In the genomic region with DNA sequence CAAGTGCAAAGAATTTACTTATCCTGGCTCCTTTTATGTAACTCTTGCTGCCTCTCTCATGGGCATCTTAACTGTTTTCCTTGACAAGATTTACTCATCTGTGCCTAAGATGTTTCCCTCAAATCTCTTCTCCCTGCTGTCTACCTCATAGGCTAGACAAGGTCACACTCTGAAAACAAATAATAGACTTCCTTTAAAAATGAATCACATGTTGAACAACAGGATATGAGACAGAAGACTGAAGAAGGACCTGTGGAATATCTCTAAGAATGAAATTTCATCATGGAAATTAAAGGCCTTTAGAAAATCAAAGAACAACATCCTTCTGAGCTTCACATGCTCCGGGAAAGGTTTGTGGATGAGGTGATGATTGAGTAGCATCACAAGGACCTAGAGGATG, we compare ENCODE assay signal across 19 cellular contexts. TPM values are rescaled to one million over a fixed set of nuclear protein-coding genes. Genes with fewer than 3 reads are reported as not detected.
DNase-seq lines count a peak whose midpoint lies in the region; FAIRE-seq lines count a peak whose summit lies in the region.
"Had no signal": no experiment of that assay in that cellular context is flagged by ENCODE, and none has a peak within 500 bp of the region (broad histone marks: within the 10 kb centered on the region; RNA-seq: fewer than 3 reads in every experiment).

No MANE protein-coding gene starts in this region.

- H3K27ac ChIP-seq in neuronal stem cell (replicated peaks; ENCODE audit: low read length): no peak overlapping the region
- H3K27ac ChIP-seq: C4-2B had no signal

- H3K36me3 ChIP-seq in neuronal stem cell (replicated peaks in 1 of 2; ENCODE audit: control insufficient read depth in 2 of 2, insufficient read depth in 2 of 2, low read length in 2 of 2): no peaks in the 10 kb centered on the region

- whole genome bisulfite sequencing in neuronal stem cell (ENCODE audit: extremely low coverage in 2 of 2, insufficient read length in 2 of 2, insufficient replicate concordance in 1 of 2), 2 donors: no CpG with 5 or more reads among the region's 1 CpG

- no peak overlapping the region for H3K14ac ChIP-seq in neuronal stem cell (ENCODE audit: low read length)

- H3K18ac ChIP-seq in neuronal stem cell (ENCODE audit: low read length): no peak overlapping the region

- H2BK120ac ChIP-seq in neuronal stem cell (ENCODE audit: low read depth, low read length): no peak overlapping the region

- H2BK5ac ChIP-seq in neuronal stem cell (ENCODE audit: low read length): no peak overlapping the region

- no peak overlapping the region for H2AFZ ChIP-seq in neuronal stem cell (ENCODE audit: low read length)

- H2AK5ac ChIP-seq in neuronal stem cell (ENCODE audit: low read depth, low read length): no peak overlapping the region

- H3K4me2 ChIP-seq in neuronal stem cell (ENCODE audit: insufficient read depth, low read length, poor library complexity, severe bottlenecking): no peak overlapping the region

- H2BK15ac ChIP-seq in neuronal stem cell (ENCODE audit: low read length): no peak overlapping the region

- H3K9me3 Mint-ChIP-seq in activated CD4-positive, alpha-beta T cell treated with anti-CD3 and anti-CD28 coated beads, Interleukin-2, amount 10 ng/mL, durations not matched to agents 24 days and 14 days: no peaks in the 10 kb centered on the region

- no peaks in the 10 kb centered on the region for H3K36me3 Mint-ChIP-seq in activated CD4-positive, alpha-beta T cell treated with anti-CD3 and anti-CD28 coated beads, Interleukin-2, amount 10 ng/mL, durations not matched to agents 24 days and 14 days (ENCODE audit: low read depth)

- H3K79me1 ChIP-seq in neuronal stem cell (ENCODE audit: low read depth, low read length): no peaks in the 10 kb centered on the region

- DNase-seq in activated CD4-positive, alpha-beta T cell treated with anti-CD3 and anti-CD28 coated beads, Interleukin-2, amount 10 ng/mL, durations not matched to agents 24 days and 14 days: no peak
- DNase-seq in activated CD4-positive, alpha-beta T cell treated with anti-CD3 and anti-CD28 coated beads, Interleukin-2, amount 50 U/mL, for 1 hour: no peak
- peak; percentile 82 for DNase-seq in HT1080 (ENCODE audit: low read depth)
- peak; percentile 67 for DNase-seq in dermis blood vessel endothelial cell
- no peak for DNase-seq in neuronal stem cell (ENCODE audit: low spot score)
- no peak for DNase-seq in stimulated activated naive CD4-positive, alpha-beta T cell (lab: John Stamatoyannopoulos, UW)
- DNase-seq in GM19239 (ENCODE audit: insufficient read length, low spot score): no peak
- DNase-seq in COLO829 (ENCODE audit: low spot score): no peak
- DNase-seq: COR-L47; NCI-H1436 treated with DMSO at 0.1 percent for 48 hours; NCI-H2081; NCI-H524 treated with DMSO at 0.1 percent for 48 hours; NK-92 treated with Interleukin-12 subunit alpha and Interleukin-12 subunit beta, amount 100 ng/mL, for 24 hours; OCI-M1 had no signal

- H3K4me1 Mint-ChIP-seq in activated CD4-positive, alpha-beta T cell treated with anti-CD3 and anti-CD28 coated beads, Interleukin-2, amount 10 ng/mL, durations not matched to agents 24 days and 14 days: peaks cover 9% of the 10 kb centered on the region

- no peak for FAIRE-seq in GM19239 (lab: Jason Lieb, UNC)
- FAIRE-seq: GM12878, GM18507 had no signal

- peak overlapping the region; percentile 43 for H3K27ac Mint-ChIP-seq in activated CD4-positive, alpha-beta T cell treated with anti-CD3 and anti-CD28 coated beads, Interleukin-2, amount 10 ng/mL, durations not matched to agents 24 days and 14 days

- no peak overlapping the region for H2BK12ac ChIP-seq in neuronal stem cell (ENCODE audit: low read length)

- no peak overlapping the region for H3K23ac ChIP-seq in neuronal stem cell (ENCODE audit: low read depth, low read length, poor library complexity)

- no peak overlapping the region for H3K4ac ChIP-seq in neuronal stem cell (ENCODE audit: low read length)

- peak overlapping the region; percentile 13 for H3K9ac ChIP-seq in neuronal stem cell (ENCODE audit: low read depth, low read length, poor library complexity)

- H3K4me3 ChIP-seq in neuronal stem cell (ENCODE audit: low read length in 2 of 2): no peak overlapping the region
- H3K4me3 ChIP-seq: GM12878 had no signal

- H4K91ac ChIP-seq in neuronal stem cell (ENCODE audit: low read depth, low read length, poor library complexity): no peak overlapping the region

- no peak overlapping the region for H3K4me3 Mint-ChIP-seq in activated CD4-positive, alpha-beta T cell treated with anti-CD3 and anti-CD28 coated beads, Interleukin-2, amount 10 ng/mL, durations not matched to agents 24 days and 14 days

- H3K9me3 ChIP-seq in neuronal stem cell (replicated peaks in 1 of 2; ENCODE audit: control insufficient read depth in 2 of 2, insufficient read depth in 1 of 2, low read depth in 1 of 2, low read length in 2 of 2): no peaks in the 10 kb centered on the region

- intact Hi-C loops in activated CD4-positive, alpha-beta T cell treated with anti-CD3 and anti-CD28 coated beads, Interleukin-2, amount 10 ng/mL, durations not matched to agents 24 days and 14 days (cut with micrococcal nuclease): no loop called here

- H4K8ac ChIP-seq in neuronal stem cell (ENCODE audit: low read depth, low read length): no peak overlapping the region

- H3K27me3 Mint-ChIP-seq in activated CD4-positive, alpha-beta T cell treated with anti-CD3 and anti-CD28 coated beads, Interleukin-2, amount 10 ng/mL, durations not matched to agents 24 days and 14 days: peaks cover 10% of the 10 kb centered on the region

- no peaks in the 10 kb centered on the region for H3K4me1 ChIP-seq in neuronal stem cell (ENCODE audit: control insufficient read depth in 2 of 2, insufficient read depth in 1 of 2, low read depth in 1 of 2, low read length in 2 of 2)

- H3K27me3 ChIP-seq in neuronal stem cell (ENCODE audit: control insufficient read depth in 3 of 3, insufficient read depth in 3 of 3, low read depth in 1 of 3, low read length in 3 of 3): peaks cover 0 to 2% (median 0%) of the 10 kb centered on the region in 3 experiments

RNA-seq across cellular contexts. Expression of a gene that starts 6.0 kb away (rescaled TPM):
- not detected in 2 replicates for total RNA-seq in activated CD4-positive, alpha-beta T cell treated with anti-CD3 and anti-CD28 coated beads, Interleukin-2, amount 10 ng/mL, durations not matched to agents 24 days and 14 days
- total RNA-seq in HT1080 (2014; rRNA removed; shearing (Covaris generic)): not detected in 2 replicates
- not detected in 2 replicates for polyA plus RNA-seq in HT1080 (2015; cell fraction: cytosol; rRNA removed)
- not detected in 2 replicates for polyA plus RNA-seq in HT1080 (2015; cell fraction: nucleus; rRNA removed)
- not detected in 2 replicates for total RNA-seq in dermis blood vessel endothelial cell
- polyA plus RNA-seq in neuronal stem cell (2013, experiment 1 of 2): not detected
- polyA plus RNA-seq in neuronal stem cell (2013, experiment 2 of 2): not detected
- total RNA-seq: A172, G401, GM12878 had no signal
- polyA plus RNA-seq: GM12878 had no signal

RNA-seq across cellular contexts. Expression of a gene that starts 22.0 kb away (rescaled TPM):
- not detected in 2 replicates for total RNA-seq in activated CD4-positive, alpha-beta T cell treated with anti-CD3 and anti-CD28 coated beads, Interleukin-2, amount 10 ng/mL, durations not matched to agents 24 days and 14 days
- not detected in 2 replicates for total RNA-seq in HT1080 (2014; rRNA removed; shearing (Covaris generic))
- polyA plus RNA-seq in HT1080 (2015; cell fraction: cytosol; rRNA removed): not detected in 2 replicates
- not detected in 2 replicates for polyA plus RNA-seq in HT1080 (2015; cell fraction: nucleus; rRNA removed)
- not detected in 2 replicates for total RNA-seq in dermis blood vessel endothelial cell
- polyA plus RNA-seq in neuronal stem cell (2013, experiment 1 of 2): not detected
- not detected for polyA plus RNA-seq in neuronal stem cell (2013, experiment 2 of 2)
- total RNA-seq: A172, G401, GM12878 had no signal

RNA-seq across cellular contexts. Expression of a gene that starts 34.9 kb away (rescaled TPM):
- total RNA-seq in activated CD4-positive, alpha-beta T cell treated with anti-CD3 and anti-CD28 coated beads, Interleukin-2, amount 10 ng/mL, durations not matched to agents 24 days and 14 days: not detected in 2 replicates
- not detected in 2 replicates for total RNA-seq in HT1080 (2014; rRNA removed; shearing (Covaris generic))
- polyA plus RNA-seq in HT1080 (2015; cell fraction: cytosol; rRNA removed): not detected in 2 replicates
- not detected in 2 replicates for polyA plus RNA-seq in HT1080 (2015; cell fraction: nucleus; rRNA removed)
- not detected in 2 replicates for total RNA-seq in dermis blood vessel endothelial cell
- polyA plus RNA-seq in neuronal stem cell (2013, experiment 1 of 2): not detected
- not detected for polyA plus RNA-seq in neuronal stem cell (2013, experiment 2 of 2)
- total RNA-seq: A172, G401, GM12878 had no signal
- polyA plus RNA-seq: GM12878 had no signal

RNA-seq across cellular contexts. Expression of a gene that starts 55.5 kb away (rescaled TPM):
- total RNA-seq in activated CD4-positive, alpha-beta T cell treated with anti-CD3 and anti-CD28 coated beads, Interleukin-2, amount 10 ng/mL, durations not matched to agents 24 days and 14 days: not detected in 2 replicates
- total RNA-seq in HT1080 (2014; rRNA removed; shearing (Covaris generic)): not detected in 2 replicates
- not detected in 2 replicates for polyA plus RNA-seq in HT1080 (2015; cell fraction: cytosol; rRNA removed)
- polyA plus RNA-seq in HT1080 (2015; cell fraction: nucleus; rRNA removed): not detected in 2 replicates
- total RNA-seq in dermis blood vessel endothelial cell: not detected in 2 replicates
- polyA plus RNA-seq in neuronal stem cell (2013, experiment 1 of 2): not detected
- not detected for polyA plus RNA-seq in neuronal stem cell (2013, experiment 2 of 2)
- total RNA-seq: A172, G401, GM12878 had no signal
- polyA plus RNA-seq: GM12878 had no signal

Comparison
In these comparisons a context has a peak if more than half of its experiments do, and no peak if none do; other contexts are left out.
1. DNase-seq: peak in HT1080 (single experiment) and dermis blood vessel endothelial cell (single experiment); none in activated CD4-positive, alpha-beta T cell treated with anti-CD3 and anti-CD28 coated beads, Interleukin-2, amount 10 ng/mL, durations not matched to agents 24 days and 14 days (single experiment), activated CD4-positive, alpha-beta T cell treated with anti-CD3 and anti-CD28 coated beads, Interleukin-2, amount 50 U/mL, for 1 hour (single experiment), neuronal stem cell (single experiment), stimulated activated naive CD4-positive, alpha-beta T cell (0 of 6), GM19239 (single experiment) and COLO829 (single experiment).